1 cellular context compared by ENCODE assay signal in the genomic region with DNA sequence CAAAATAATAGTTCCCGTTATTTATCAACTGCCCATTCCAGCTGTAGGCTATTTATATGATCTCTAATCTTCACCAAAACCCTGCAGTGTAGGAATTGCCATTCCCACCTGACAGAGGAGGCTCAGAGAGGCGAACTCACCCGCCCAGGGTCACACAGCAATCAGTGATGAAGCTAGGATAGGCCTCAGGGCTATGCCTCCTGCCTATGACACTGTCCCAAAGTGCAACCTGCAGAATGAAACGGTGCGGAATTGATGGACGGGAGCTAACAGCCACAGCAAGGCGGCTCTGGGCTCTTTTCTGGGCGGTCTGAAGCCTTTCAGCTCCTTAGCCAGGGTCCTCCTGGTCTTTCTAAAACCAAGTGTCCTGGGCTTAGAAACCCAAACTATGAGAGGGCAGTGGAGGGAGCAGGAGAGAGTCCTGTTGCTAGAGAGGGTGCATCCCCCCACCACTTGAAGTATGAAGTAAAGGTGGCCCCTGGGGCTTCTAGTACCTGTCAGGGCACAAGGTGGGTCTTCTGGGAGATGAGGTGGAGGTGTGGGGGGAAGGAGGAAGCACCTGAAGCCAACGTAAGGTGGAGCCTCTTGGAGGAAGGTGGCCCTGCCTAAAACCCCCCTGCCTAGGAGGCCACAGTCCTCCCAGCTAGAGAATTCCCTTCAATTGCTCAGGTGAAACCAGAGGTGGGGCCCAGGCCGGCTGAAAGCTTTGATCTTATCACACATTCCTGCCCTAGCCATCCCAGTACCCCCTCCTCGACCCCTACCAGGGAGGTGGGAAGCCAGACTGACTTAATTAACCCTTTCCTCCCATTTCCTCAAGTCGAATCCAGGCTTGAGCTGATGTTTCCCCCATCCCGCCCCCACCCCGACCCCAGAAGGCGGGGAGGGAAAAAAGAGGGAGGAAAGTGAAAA.
TF ChIP-seq lines count a peak whose summit lies in the region.

No MANE protein-coding gene starts in this region.

TF ChIP-seq in HepG2, 621 proteins besides CTCF, POLR2A, EP300 and RAD21 (continued from another document and continues in another):
- TF ChIP-seq, protein P1, sequence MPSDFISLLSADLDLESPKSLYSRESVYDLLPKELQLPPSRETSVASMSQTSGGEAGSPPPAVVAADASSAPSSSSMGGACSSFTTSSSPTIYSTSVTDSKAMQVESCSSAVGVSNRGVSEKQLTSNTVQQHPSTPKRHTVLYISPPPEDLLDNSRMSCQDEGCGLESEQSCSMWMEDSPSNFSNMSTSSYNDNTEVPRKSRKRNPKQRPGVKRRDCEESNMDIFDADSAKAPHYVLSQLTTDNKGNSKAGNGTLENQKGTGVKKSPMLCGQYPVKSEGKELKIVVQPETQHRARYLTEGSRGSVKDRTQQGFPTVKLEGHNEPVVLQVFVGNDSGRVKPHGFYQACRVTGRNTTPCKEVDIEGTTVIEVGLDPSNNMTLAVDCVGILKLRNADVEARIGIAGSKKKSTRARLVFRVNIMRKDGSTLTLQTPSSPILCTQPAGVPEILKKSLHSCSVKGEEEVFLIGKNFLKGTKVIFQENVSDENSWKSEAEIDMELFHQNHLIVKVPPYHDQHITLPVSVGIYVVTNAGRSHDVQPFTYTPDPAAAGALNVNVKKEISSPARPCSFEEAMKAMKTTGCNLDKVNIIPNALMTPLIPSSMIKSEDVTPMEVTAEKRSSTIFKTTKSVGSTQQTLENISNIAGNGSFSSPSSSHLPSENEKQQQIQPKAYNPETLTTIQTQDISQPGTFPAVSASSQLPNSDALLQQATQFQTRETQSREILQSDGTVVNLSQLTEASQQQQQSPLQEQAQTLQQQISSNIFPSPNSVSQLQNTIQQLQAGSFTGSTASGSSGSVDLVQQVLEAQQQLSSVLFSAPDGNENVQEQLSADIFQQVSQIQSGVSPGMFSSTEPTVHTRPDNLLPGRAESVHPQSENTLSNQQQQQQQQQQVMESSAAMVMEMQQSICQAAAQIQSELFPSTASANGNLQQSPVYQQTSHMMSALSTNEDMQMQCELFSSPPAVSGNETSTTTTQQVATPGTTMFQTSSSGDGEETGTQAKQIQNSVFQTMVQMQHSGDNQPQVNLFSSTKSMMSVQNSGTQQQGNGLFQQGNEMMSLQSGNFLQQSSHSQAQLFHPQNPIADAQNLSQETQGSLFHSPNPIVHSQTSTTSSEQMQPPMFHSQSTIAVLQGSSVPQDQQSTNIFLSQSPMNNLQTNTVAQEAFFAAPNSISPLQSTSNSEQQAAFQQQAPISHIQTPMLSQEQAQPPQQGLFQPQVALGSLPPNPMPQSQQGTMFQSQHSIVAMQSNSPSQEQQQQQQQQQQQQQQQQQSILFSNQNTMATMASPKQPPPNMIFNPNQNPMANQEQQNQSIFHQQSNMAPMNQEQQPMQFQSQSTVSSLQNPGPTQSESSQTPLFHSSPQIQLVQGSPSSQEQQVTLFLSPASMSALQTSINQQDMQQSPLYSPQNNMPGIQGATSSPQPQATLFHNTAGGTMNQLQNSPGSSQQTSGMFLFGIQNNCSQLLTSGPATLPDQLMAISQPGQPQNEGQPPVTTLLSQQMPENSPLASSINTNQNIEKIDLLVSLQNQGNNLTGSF (CRISPR knock-in tag; IDR thresholded peaks at IDR 0.05) = no peak
- TF ChIP-seq SIX4 (CRISPR knock-in tag; IDR thresholded peaks at IDR 0.05) = peak; percentile 73
- TF ChIP-seq, protein P2, sequence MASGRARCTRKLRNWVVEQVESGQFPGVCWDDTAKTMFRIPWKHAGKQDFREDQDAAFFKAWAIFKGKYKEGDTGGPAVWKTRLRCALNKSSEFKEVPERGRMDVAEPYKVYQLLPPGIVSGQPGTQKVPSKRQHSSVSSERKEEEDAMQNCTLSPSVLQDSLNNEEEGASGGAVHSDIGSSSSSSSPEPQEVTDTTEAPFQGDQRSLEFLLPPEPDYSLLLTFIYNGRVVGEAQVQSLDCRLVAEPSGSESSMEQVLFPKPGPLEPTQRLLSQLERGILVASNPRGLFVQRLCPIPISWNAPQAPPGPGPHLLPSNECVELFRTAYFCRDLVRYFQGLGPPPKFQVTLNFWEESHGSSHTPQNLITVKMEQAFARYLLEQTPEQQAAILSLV (CRISPR knock-in tag; IDR thresholded peaks at IDR 0.05; ENCODE audit: borderline replicate concordance) = no peak
- TF ChIP-seq HOXA7 (CRISPR knock-in tag; IDR thresholded peaks at IDR 0.05) = no peak
- TF ChIP-seq KLF15 (CRISPR knock-in tag; IDR thresholded peaks at IDR 0.05; ENCODE audit: borderline replicate concordance) = no peak
- TF ChIP-seq XBP1 (CRISPR knock-in tag; IDR thresholded peaks at IDR 0.05) = no peak
- no peak for TF ChIP-seq ZNF792 (CRISPR knock-in tag; IDR thresholded peaks at IDR 0.05)
- TF ChIP-seq ZNF264 (CRISPR knock-in tag; IDR thresholded peaks at IDR 0.05) = no peak
- TF ChIP-seq, protein P3, sequence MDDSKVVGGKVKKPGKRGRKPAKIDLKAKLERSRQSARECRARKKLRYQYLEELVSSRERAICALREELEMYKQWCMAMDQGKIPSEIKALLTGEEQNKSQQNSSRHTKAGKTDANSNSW (CRISPR knock-in tag; IDR thresholded peaks at IDR 0.05; ENCODE audit: borderline replicate concordance) = no peak
- peak; percentile 45; the same call in 1 of the 2 replicates for TF ChIP-seq RARA (CRISPR knock-in tag; IDR thresholded peaks at IDR 0.05)
- TF ChIP-seq, protein P4, sequence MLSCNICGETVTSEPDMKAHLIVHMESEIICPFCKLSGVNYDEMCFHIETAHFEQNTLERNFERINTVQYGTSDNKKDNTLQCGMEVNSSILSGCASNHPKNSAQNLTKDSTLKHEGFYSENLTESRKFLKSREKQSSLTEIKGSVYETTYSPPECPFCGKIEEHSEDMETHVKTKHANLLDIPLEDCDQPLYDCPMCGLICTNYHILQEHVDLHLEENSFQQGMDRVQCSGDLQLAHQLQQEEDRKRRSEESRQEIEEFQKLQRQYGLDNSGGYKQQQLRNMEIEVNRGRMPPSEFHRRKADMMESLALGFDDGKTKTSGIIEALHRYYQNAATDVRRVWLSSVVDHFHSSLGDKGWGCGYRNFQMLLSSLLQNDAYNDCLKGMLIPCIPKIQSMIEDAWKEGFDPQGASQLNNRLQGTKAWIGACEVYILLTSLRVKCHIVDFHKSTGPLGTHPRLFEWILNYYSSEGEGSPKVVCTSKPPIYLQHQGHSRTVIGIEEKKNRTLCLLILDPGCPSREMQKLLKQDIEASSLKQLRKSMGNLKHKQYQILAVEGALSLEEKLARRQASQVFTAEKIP (CRISPR knock-in tag; IDR thresholded peaks at IDR 0.05; ENCODE audit: borderline replicate concordance) = no peak
- TF ChIP-seq, protein P5, sequence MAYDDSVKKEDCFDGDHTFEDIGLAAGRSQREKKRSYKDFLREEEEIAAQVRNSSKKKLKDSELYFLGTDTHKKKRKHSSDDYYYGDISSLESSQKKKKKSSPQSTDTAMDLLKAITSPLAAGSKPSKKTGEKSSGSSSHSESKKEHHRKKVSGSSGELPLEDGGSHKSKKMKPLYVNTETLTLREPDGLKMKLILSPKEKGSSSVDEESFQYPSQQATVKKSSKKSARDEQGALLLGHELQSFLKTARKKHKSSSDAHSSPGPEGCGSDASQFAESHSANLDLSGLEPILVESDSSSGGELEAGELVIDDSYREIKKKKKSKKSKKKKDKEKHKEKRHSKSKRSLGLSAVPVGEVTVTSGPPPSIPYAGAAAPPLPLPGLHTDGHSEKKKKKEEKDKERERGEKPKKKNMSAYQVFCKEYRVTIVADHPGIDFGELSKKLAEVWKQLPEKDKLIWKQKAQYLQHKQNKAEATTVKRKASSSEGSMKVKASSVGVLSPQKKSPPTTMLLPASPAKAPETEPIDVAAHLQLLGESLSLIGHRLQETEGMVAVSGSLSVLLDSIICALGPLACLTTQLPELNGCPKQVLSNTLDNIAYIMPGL (CRISPR knock-in tag; IDR thresholded peaks at IDR 0.05; ENCODE audit: borderline replicate concordance in 1 of 2, low read depth in 1 of 2) = no peak
- TF ChIP-seq, protein P6, sequence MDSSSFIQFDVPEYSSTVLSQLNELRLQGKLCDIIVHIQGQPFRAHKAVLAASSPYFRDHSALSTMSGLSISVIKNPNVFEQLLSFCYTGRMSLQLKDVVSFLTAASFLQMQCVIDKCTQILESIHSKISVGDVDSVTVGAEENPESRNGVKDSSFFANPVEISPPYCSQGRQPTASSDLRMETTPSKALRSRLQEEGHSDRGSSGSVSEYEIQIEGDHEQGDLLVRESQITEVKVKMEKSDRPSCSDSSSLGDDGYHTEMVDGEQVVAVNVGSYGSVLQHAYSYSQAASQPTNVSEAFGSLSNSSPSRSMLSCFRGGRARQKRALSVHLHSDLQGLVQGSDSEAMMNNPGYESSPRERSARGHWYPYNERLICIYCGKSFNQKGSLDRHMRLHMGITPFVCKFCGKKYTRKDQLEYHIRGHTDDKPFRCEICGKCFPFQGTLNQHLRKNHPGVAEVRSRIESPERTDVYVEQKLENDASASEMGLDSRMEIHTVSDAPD (CRISPR knock-in tag; IDR thresholded peaks at IDR 0.05) = 0 out of 2 replicates have a peak, but pooled peaks have one; percentile 3
- no peak for TF ChIP-seq ZFP37 (CRISPR knock-in tag; IDR thresholded peaks at IDR 0.05; ENCODE audit: borderline replicate concordance)
- peak; percentile 50; the same call in 1 of the 2 replicates for TF ChIP-seq NR2F2 (IDR thresholded peaks at IDR 0.05; ENCODE audit: borderline replicate concordance, low read depth)
- TF ChIP-seq ZNF30 (CRISPR knock-in tag; IDR thresholded peaks at IDR 0.05) = no peak
- TF ChIP-seq, protein P7, sequence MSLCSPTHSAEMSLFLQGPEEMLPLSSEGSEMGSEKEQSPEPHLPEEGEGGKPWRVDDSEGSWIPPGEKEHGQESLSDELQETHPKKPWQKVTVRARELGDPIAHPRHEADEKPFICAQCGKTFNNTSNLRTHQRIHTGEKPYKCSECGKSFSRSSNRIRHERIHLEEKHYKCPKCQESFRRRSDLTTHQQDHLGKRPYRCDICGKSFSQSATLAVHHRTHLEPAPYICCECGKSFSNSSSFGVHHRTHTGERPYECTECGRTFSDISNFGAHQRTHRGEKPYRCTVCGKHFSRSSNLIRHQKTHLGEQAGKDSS (CRISPR knock-in tag; IDR thresholded peaks at IDR 0.05; ENCODE audit: borderline replicate concordance, low read depth) = no peak
- no peak for TF ChIP-seq ZNF431 (CRISPR knock-in tag; IDR thresholded peaks at IDR 0.05; ENCODE audit: borderline replicate concordance, low read depth)
- TF ChIP-seq, protein P8, sequence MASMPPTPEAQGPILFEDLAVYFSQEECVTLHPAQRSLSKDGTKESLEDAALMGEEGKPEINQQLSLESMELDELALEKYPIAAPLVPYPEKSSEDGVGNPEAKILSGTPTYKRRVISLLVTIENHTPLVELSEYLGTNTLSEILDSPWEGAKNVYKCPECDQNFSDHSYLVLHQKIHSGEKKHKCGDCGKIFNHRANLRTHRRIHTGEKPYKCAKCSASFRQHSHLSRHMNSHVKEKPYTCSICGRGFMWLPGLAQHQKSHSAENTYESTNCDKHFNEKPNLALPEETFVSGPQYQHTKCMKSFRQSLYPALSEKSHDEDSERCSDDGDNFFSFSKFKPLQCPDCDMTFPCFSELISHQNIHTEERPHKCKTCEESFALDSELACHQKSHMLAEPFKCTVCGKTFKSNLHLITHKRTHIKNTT (CRISPR knock-in tag; IDR thresholded peaks at IDR 0.05) = no peak
- no peak for TF ChIP-seq CREB1 (IDR thresholded peaks at IDR 0.05)
- TF ChIP-seq CREB1 (CRISPR knock-in tag; IDR thresholded peaks at IDR 0.05) = no peak; the same call in none of the 2 replicates
- no peak for TF ChIP-seq ZNF562 (CRISPR knock-in tag; IDR thresholded peaks at IDR 0.05; ENCODE audit: borderline replicate concordance)
- TF ChIP-seq ZNF33A (CRISPR knock-in tag; IDR thresholded peaks at IDR 0.05; ENCODE audit: borderline replicate concordance) = no peak
- TF ChIP-seq, protein P9, sequence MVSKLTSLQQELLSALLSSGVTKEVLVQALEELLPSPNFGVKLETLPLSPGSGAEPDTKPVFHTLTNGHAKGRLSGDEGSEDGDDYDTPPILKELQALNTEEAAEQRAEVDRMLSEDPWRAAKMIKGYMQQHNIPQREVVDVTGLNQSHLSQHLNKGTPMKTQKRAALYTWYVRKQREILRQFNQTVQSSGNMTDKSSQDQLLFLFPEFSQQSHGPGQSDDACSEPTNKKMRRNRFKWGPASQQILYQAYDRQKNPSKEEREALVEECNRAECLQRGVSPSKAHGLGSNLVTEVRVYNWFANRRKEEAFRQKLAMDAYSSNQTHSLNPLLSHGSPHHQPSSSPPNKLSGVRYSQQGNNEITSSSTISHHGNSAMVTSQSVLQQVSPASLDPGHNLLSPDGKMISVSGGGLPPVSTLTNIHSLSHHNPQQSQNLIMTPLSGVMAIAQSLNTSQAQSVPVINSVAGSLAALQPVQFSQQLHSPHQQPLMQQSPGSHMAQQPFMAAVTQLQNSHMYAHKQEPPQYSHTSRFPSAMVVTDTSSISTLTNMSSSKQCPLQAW (CRISPR knock-in tag; IDR thresholded peaks at IDR 0.05) = no peak
- no peak for TF ChIP-seq SRY (CRISPR knock-in tag; IDR thresholded peaks at IDR 0.05)
- no peak for TF ChIP-seq MXI1 (IDR thresholded peaks at IDR 0.05; ENCODE audit: borderline replicate concordance, low read depth, low read length)
- TF ChIP-seq ZSCAN30 (CRISPR knock-in tag; IDR thresholded peaks at IDR 0.05) = no peak
- TF ChIP-seq, protein P10, sequence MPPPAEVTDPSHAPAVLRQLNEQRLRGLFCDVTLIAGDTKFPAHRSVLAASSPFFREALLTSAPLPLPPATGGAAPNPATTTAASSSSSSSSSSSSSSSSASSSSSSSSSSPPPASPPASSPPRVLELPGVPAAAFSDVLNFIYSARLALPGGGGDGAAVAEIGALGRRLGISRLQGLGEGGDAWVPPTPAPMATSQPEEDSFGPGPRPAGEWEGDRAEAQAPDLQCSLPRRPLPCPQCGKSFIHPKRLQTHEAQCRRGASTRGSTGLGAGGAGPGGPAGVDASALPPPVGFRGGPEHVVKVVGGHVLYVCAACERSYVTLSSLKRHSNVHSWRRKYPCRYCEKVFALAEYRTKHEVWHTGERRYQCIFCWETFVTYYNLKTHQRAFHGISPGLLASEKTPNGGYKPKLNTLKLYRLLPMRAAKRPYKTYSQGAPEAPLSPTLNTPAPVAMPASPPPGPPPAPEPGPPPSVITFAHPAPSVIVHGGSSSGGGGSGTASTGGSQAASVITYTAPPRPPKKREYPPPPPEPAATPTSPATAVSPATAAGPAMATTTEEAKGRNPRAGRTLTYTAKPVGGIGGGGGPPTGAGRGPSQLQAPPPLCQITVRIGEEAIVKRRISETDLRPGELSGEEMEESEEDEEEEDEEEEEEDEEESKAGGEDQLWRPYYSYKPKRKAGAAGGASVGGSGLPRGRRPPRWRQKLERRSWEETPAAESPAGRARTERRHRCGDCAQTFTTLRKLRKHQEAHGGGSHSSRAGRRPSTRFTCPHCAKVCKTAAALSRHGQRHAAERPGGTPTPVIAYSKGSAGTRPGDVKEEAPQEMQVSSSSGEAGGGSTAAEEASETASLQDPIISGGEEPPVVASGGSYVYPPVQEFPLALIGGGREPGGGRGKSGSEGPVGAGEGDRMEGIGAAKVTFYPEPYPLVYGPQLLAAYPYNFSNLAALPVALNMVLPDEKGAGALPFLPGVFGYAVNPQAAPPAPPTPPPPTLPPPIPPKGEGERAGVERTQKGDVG (CRISPR knock-in tag; IDR thresholded peaks at IDR 0.05; ENCODE audit: borderline replicate concordance) = no peak
- TF ChIP-seq JUND (CRISPR knock-in tag; IDR thresholded peaks at IDR 0.05) = no peak
- TF ChIP-seq, protein P11, sequence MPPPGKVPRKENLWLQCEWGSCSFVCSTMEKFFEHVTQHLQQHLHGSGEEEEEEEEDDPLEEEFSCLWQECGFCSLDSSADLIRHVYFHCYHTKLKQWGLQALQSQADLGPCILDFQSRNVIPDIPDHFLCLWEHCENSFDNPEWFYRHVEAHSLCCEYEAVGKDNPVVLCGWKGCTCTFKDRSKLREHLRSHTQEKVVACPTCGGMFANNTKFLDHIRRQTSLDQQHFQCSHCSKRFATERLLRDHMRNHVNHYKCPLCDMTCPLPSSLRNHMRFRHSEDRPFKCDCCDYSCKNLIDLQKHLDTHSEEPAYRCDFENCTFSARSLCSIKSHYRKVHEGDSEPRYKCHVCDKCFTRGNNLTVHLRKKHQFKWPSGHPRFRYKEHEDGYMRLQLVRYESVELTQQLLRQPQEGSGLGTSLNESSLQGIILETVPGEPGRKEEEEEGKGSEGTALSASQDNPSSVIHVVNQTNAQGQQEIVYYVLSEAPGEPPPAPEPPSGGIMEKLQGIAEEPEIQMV (CRISPR knock-in tag; IDR thresholded peaks at IDR 0.05; ENCODE audit: low read depth) = no peak
- TF ChIP-seq RAD51 (IDR thresholded peaks at IDR 0.05; ENCODE audit: borderline replicate concordance) = no peak
- TF ChIP-seq PITX1 (CRISPR knock-in tag; IDR thresholded peaks at IDR 0.05) = 0 out of 2 replicates have a peak, but pooled peaks have one; percentile 60
